ENCODE assay signal across 14 cellular contexts in genomic region chr16:85083051-85083639, GRCh38. TPM values are rescaled to one million over a fixed set of nuclear protein-coding genes. Genes with fewer than 3 reads are reported as not detected.
DNase-seq lines count a peak whose midpoint lies in the region; ATAC-seq and TF ChIP-seq lines count a peak whose summit lies in the region.
"Had no signal": no experiment of that assay in that cellular context is flagged by ENCODE, and none has a peak within 500 bp of the region (broad histone marks: within the 10 kb centered on the region; RNA-seq: fewer than 3 reads in every experiment).

No MANE protein-coding gene starts in this region.

- H3K27ac Mint-ChIP-seq in central memory CD8-positive, alpha-beta T cell (ENCODE audit: low read depth), result peak overlapping the region; percentile 10
- no peak overlapping the region for H3K27ac Mint-ChIP-seq in HFFc6

- POLR2A ChIA-PET in PC-9 (lab: Charles Lee; ENCODE audit: unreplicated experiment), result interaction anchor here (0.6 kb wide), 1 partner anchor 9 kb away, joined by 4 read pairs; no protein-coding TSS in a partner anchor

- DNase-seq in GM10266 (ENCODE audit: extremely low spot score) (peak; percentile 43), HFFc6 (no peak), PC-9 (no peak), activated gamma-delta T cell (lab: John Stamatoyannopoulos, UW) (no peak)
- no peak for DNase-seq in central memory CD8-positive, alpha-beta T cell (ENCODE audit: low spot score in 2 of 2)
- DNase-seq: COR-L47; NCI-H1436 treated with DMSO at 0.1 percent for 48 hours; PC-3; stimulated activated CD4-positive, alpha-beta T cell treated with anti-CD3 and anti-CD28 coated beads, Interleukin-15, amount 100 ng/mL, for 24 hours had no signal

- no peaks in the 10 kb centered on the region for H3F3A ChIP-seq in neural cell (ENCODE audit: insufficient read depth, low read length, poor library complexity, severe bottlenecking)
- H3F3A ChIP-seq in PC-9 (ENCODE audit: insufficient read depth, low read depth), result no peaks in the 10 kb centered on the region

- no peaks in the 10 kb centered on the region for H4K20me1 ChIP-seq in neural cell (ENCODE audit: insufficient read depth)
- H4K20me1 ChIP-seq in PC-9 (ENCODE audit: insufficient read depth), result no peaks in the 10 kb centered on the region

- BruUV-seq in PC-9 (replicated peaks; lab: Mats Ljungman, UMichigan), result no TSS peak

- H3K9me2 ChIP-seq in neural cell (ENCODE audit: insufficient read depth, low read length) (no peaks in the 10 kb centered on the region), PC-9 (ENCODE audit: insufficient read depth) (no peaks in the 10 kb centered on the region)

- H3K79me2 ChIP-seq in neural cell (replicated peaks; ENCODE audit: insufficient read depth, low read length), result no peaks in the 10 kb centered on the region
- no peaks in the 10 kb centered on the region for H3K79me2 ChIP-seq in PC-9 (ENCODE audit: low read depth)

- peak; percentile 22 for ATAC-seq in HG03354 (IDR thresholded peaks at IDR 0.05; ENCODE audit: poor library complexity, severe bottlenecking, unreplicated experiment)
- no peak for ATAC-seq in central memory CD8-positive, alpha-beta T cell (replicated peaks; ENCODE audit: extremely low read depth, poor library complexity, severe bottlenecking)
- ATAC-seq in GM18502 (IDR thresholded peaks at IDR 0.05; ENCODE audit: poor library complexity, unreplicated experiment), result no peak
- ATAC-seq: PC-3 had no signal

- H3K36me3 ChIP-seq in neural cell (ENCODE audit: insufficient read depth, low read length) (peaks cover 4% of the 10 kb centered on the region), PC-9 (ENCODE audit: low read depth) (no peaks in the 10 kb centered on the region)

- H3K36me3 Mint-ChIP-seq in central memory CD8-positive, alpha-beta T cell (ENCODE audit: insufficient read depth), result peaks cover 5% of the 10 kb centered on the region
- peaks cover 16% of the 10 kb centered on the region for H3K36me3 Mint-ChIP-seq in HFFc6 (ENCODE audit: low read depth)

- H2AFZ ChIP-seq in neural cell (ENCODE audit: low read depth, low read length), result no peak overlapping the region
- no peak overlapping the region for H2AFZ ChIP-seq in PC-9

- H3K4me2 ChIP-seq in neural cell (ENCODE audit: low read length) (no peak overlapping the region), PC-9 (no peak overlapping the region)

- no peaks in the 10 kb centered on the region for H3K4me1 ChIP-seq in PC-9 (replicated peaks; ENCODE audit: insufficient read depth)

- H3K4me1 Mint-ChIP-seq in central memory CD8-positive, alpha-beta T cell, result peaks cover 9% of the 10 kb centered on the region
- no peaks in the 10 kb centered on the region for H3K4me1 Mint-ChIP-seq in HFFc6 (ENCODE audit: low read depth)

- no peak overlapping the region for H3K27ac ChIP-seq in neural cell (ENCODE audit: low read length)
- H3K27ac ChIP-seq in PC-9, result no peak overlapping the region
- H3K27ac ChIP-seq: epithelial cell of prostate had no signal

- TF ChIP-seq EP300 in neural cell (conservative IDR thresholded peaks at IDR 0.05; ENCODE audit: poor library complexity, severe bottlenecking), result no peak

- intact Hi-C loops in PC-9 (cut with micrococcal nuclease; ENCODE audit: unreplicated experiment), result no loop called here

- H3K27me3 Mint-ChIP-seq in central memory CD8-positive, alpha-beta T cell, result no peaks in the 10 kb centered on the region
- no peaks in the 10 kb centered on the region for H3K27me3 Mint-ChIP-seq in HFFc6 (ENCODE audit: insufficient read depth)

- H3K4me3 ChIP-seq in neural cell (ENCODE audit: low read length) (no peak overlapping the region), PC-9 (no peak overlapping the region)

- H3K9me3 ChIP-seq in neural cell (ENCODE audit: low read length) (no peaks in the 10 kb centered on the region), PC-9 (ENCODE audit: insufficient read depth, low read depth) (no peaks in the 10 kb centered on the region)

- CTCF ChIA-PET in PC-9 (lab: Charles Lee), result no interaction called here

- TF ChIP-seq RAD21 in neural cell (conservative IDR thresholded peaks at IDR 0.05), result no peak

- peak overlapping the region; percentile 10 for H3K9ac ChIP-seq in neural cell (ENCODE audit: low read length)

- H3K9me3 Mint-ChIP-seq in central memory CD8-positive, alpha-beta T cell, result no peaks in the 10 kb centered on the region
- no peaks in the 10 kb centered on the region for H3K9me3 Mint-ChIP-seq in HFFc6

- no peaks in the 10 kb centered on the region for H3K27me3 ChIP-seq in neural cell (ENCODE audit: insufficient read depth, low read depth, low read length)
- no peaks in the 10 kb centered on the region for H3K27me3 ChIP-seq in PC-9 (ENCODE audit: insufficient read depth, low read depth)

- no peak overlapping the region for H3K4me3 Mint-ChIP-seq in central memory CD8-positive, alpha-beta T cell
- no peak overlapping the region for H3K4me3 Mint-ChIP-seq in HFFc6

- TF ChIP-seq CTCF in GM10266 (IDR thresholded peaks at IDR 0.05; ENCODE audit: control insufficient read depth, insufficient read depth, low read depth, missing control alignments), result no peak
- no peak for TF ChIP-seq CTCF in neural cell (IDR thresholded peaks at IDR 0.05; ENCODE audit: poor library complexity, severe bottlenecking)
- no peak for TF ChIP-seq CTCF in HFFc6 (IDR thresholded peaks at IDR 0.05)
- no peak for TF ChIP-seq CTCF in PC-9 (conservative IDR thresholded peaks at IDR 0.05)

TF ChIP-seq in neural cell, 6 proteins besides CTCF, POLR2A, EP300 and RAD21:
- TF ChIP-seq SMC3 (conservative IDR thresholded peaks at IDR 0.05; ENCODE audit: poor library complexity) (no peak), REST (IDR thresholded peaks at IDR 0.05; ENCODE audit: borderline replicate concordance) (no peak), TAF1 (IDR thresholded peaks at IDR 0.05; ENCODE audit: low read depth) (no peak), EZH2 (IDR thresholded peaks at IDR 0.05; ENCODE audit: borderline replicate concordance, insufficient read depth, low read length, poor library complexity, severe bottlenecking) (no peak), MXI1 (conservative IDR thresholded peaks at IDR 0.05; ENCODE audit: poor library complexity, severe bottlenecking) (no peak), POLR2AphosphoS5 (IDR thresholded peaks at IDR 0.05) (no peak)
TF ChIP-seq in neural cell: peak in this region for 0.

RNA-seq across cellular contexts. Expression of gene CIBAR2, which starts 29.1 kb away (rescaled TPM):
- not detected in 2 replicates for polyA plus RNA-seq in neural cell
- polyA minus RNA-seq in neural cell, result not detected in 2 replicates
- total RNA-seq in HFFc6 (2021; fragmentation: NEBNext Ultra II Directional; extraction: Animal tissue kit (Norgen Biotek cat#: 25700)), result not detected
- not detected in 2 replicates for total RNA-seq in PC-9 (2021)
- total RNA-seq: myocyte, PC-3 had no signal

RNA-seq across cellular contexts. Expression of gene KIAA0513, which starts 55.5 kb away (rescaled TPM):
- 18.9 and 24.9 TPM in 2 replicates for polyA plus RNA-seq in neural cell
- polyA minus RNA-seq in neural cell, result 39.2 and 50.4 TPM in 2 replicates
- total RNA-seq in HFFc6 (2021; fragmentation: NEBNext Ultra II Directional; extraction: Animal tissue kit (Norgen Biotek cat#: 25700)), result 10 to 100 TPM; 12.5 to 15.4 (median 13.8) TPM
- 4.2 and 4.3 TPM in 2 replicates for total RNA-seq in PC-9 (2021)
